8 cellular contexts compared by ENCODE assay signal in the genomic region with DNA sequence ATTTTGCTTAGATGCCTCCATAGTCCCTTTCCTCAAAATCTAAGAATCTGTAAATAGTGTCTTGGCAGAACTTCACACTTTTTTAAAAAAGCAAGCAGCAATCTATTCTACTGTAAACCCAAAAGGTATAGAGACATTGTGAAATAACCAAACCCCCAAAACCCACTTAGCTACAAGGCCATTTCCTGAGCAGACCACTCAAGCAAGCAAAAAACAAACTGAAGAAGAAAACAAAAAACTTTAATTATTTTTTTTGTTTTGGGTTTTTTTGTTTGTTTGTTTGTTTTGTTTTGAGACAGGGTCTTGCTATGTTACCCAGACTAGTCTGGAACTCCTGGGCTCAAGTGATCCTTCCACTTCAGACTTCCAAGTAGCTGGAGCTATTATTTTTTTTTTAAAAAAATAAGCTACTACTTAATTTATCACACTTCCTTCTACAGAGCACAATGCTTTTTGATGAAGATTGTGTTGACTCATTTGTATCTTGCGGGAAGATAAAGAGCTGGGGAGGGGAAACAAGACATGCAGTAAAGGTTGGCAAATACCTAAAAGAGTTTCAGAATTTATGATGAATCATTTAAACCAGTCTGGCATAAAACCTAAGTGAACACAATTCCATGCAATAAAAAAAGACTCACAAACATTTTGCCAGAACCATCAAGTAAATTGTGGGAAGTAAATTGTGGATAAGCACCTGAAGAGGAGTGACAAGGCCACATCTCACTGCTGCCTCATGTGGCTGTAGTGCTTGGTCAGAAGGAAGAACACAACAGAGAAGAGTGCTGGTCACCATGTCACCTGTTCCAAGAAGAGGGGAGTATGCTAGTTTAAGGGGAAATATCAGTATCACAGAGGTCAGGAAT. TPM values are rescaled to one million over a fixed set of nuclear protein-coding genes. Genes with fewer than 3 reads are reported as not detected.
DNase-seq lines count a peak whose midpoint lies in the region; ATAC-seq and TF ChIP-seq lines count a peak whose summit lies in the region.

No MANE protein-coding gene starts in this region.

- H3K4me1 ChIP-seq in testis = no peaks in the 10 kb centered on the region

- no peak for TF ChIP-seq CTCF in CD4-positive, alpha-beta T cell (IDR thresholded peaks at IDR 0.05)
- TF ChIP-seq CTCF in cardiac fibroblast (IDR thresholded peaks at IDR 0.05; ENCODE audit: low read depth, low read length) (peak; percentile 48), testis (IDR thresholded peaks at IDR 0.05) (no peak)

- intact Hi-C loops in CD4-positive, alpha-beta T cell (cut with DNase I, micrococcal nuclease) = loop anchor here (5.0 to 10.0 kb wide), 3 partner anchors 58 to 459 kb away; no protein-coding TSS in a partner anchor
- intact Hi-C loops in testis (cut with DNase I; ENCODE audit: low total_unique reads) = no loop called here

- WGBS in testis, 2 donors = 72 to 88% methylated on average over 1 of the region's 1 CpG

- TF ChIP-seq POLR2A in testis (IDR thresholded peaks at IDR 0.05) = no peak

- H3K9me3 ChIP-seq in CD4-positive, alpha-beta T cell (ENCODE audit: control insufficient read depth, low read length) = no peaks in the 10 kb centered on the region
- no peaks in the 10 kb centered on the region for H3K9me3 ChIP-seq in testis

- H3K27me3 ChIP-seq in CD4-positive, alpha-beta T cell (ENCODE audit: control insufficient read depth, insufficient read depth, low read length) = no peaks in the 10 kb centered on the region
- H3K27me3 ChIP-seq in testis = no peaks in the 10 kb centered on the region

- H3K36me3 Mint-ChIP-seq in CD4-positive, alpha-beta T cell (ENCODE audit: low read depth) = peaks cover 6% of the 10 kb centered on the region

- peak overlapping the region; percentile 67 for H3K27ac Mint-ChIP-seq in CD4-positive, alpha-beta T cell

- H3K4me3 Mint-ChIP-seq in CD4-positive, alpha-beta T cell = no peak overlapping the region

- H3K27me3 Mint-ChIP-seq in CD4-positive, alpha-beta T cell = no peaks in the 10 kb centered on the region

- DNase-seq in CD4-positive, alpha-beta T cell = no peak
- DNase-seq in NOMO-1 treated with dmso at 0.1 percent for 144 hours (lab: John Stamatoyannopoulos, UW; ENCODE audit: unreplicated experiment) = peak; percentile 30
- DNase-seq in cardiac fibroblast (ENCODE audit: low read depth in 2 of 2) = peak; percentile 49 to 51
- peak; percentile 17 for DNase-seq in testis
- no peak for DNase-seq in activated effector memory CD4-positive, alpha-beta T cell treated with anti-CD3 and anti-CD28 coated beads, Interleukin-2, amount 50 U/mL, for 16 hours
- DNase-seq in COLO668 (lab: John Stamatoyannopoulos, UW; ENCODE audit: unreplicated experiment) = no peak

- no peak for ATAC-seq in CD4-positive, alpha-beta T cell (ENCODE audit: poor library complexity)
- ATAC-seq in GM21390 (IDR thresholded peaks at IDR 0.05; ENCODE audit: unreplicated experiment) = peak; percentile 24
- ATAC-seq in HG02642 (IDR thresholded peaks at IDR 0.05; ENCODE audit: poor library complexity, unreplicated experiment) = no peak

- POLR2A ChIA-PET in CD4-positive, alpha-beta T cell (lab: Charles Lee) = interaction anchor here (0.7 to 1.3 kb wide), 3 partner anchors 30 to 65 kb away, joined by 3 to 10 read pairs (median 3); partner anchors contain the start of gene AP4B1

- no peaks in the 10 kb centered on the region for H3K9me3 Mint-ChIP-seq in CD4-positive, alpha-beta T cell

- H3K4me3 ChIP-seq in cardiac fibroblast (replicated peaks in 1 of 2; ENCODE audit: low read depth in 2 of 2, low read length in 2 of 2) = no peak overlapping the region
- no peak overlapping the region for H3K4me3 ChIP-seq in testis

- peaks cover 66% of the 10 kb centered on the region for H3K4me1 Mint-ChIP-seq in CD4-positive, alpha-beta T cell (ENCODE audit: low read depth)

- no peak overlapping the region for H3K27ac ChIP-seq in CD4-positive, alpha-beta T cell (ENCODE audit: low read depth, low read length)
- H3K27ac ChIP-seq in testis = no peak overlapping the region

- CTCF ChIA-PET in CD4-positive, alpha-beta T cell (lab: Charles Lee) = interaction anchor here (0.5 to 1.1 kb wide), 3 partner anchors 17 to 38 kb away, joined by 3 to 5 read pairs (median 4); partner anchors contain the start of genes AP4B1 and DCLRE1B

- H3K36me3 ChIP-seq in testis (ENCODE audit: low read depth, missing control alignments) = no peaks in the 10 kb centered on the region

RNA-seq across cellular contexts. Expression of gene PTPN22, which starts 2.7 kb away (rescaled TPM):
- 10 to 100 TPM; 28.3 to 30.2 TPM for total RNA-seq in CD4-positive, alpha-beta T cell
- total RNA-seq in testis = 1 to 10 TPM in 1 of 2 donors, under 1 TPM in 1; 0.39 to 1.4 TPM
- 1.6 TPM for polyA plus RNA-seq in testis (ENCODE audit: insufficient read depth, low read depth, low replicate concordance)

RNA-seq across cellular contexts. Expression of gene BCL2L15, which starts 13.1 kb away (rescaled TPM):
- total RNA-seq in CD4-positive, alpha-beta T cell = 1 to 10 TPM; 1.2 to 1.5 TPM
- under 1 TPM; 0.68 to 0.87 TPM for total RNA-seq in testis
- polyA plus RNA-seq in testis (ENCODE audit: insufficient read depth, low read depth, low replicate concordance) = 2.3 TPM

RNA-seq across cellular contexts. Expression of gene AP4B1, which starts 30.4 kb away (rescaled TPM):
- total RNA-seq in CD4-positive, alpha-beta T cell = 10 to 100 TPM; 44.1 to 48.0 TPM
- total RNA-seq in testis = 10 to 100 TPM; 23.4 to 49.6 TPM
- polyA plus RNA-seq in testis (ENCODE audit: insufficient read depth, low read depth, low replicate concordance) = 28.2 TPM

RNA-seq across cellular contexts. Expression of gene DCLRE1B, which starts 30.9 kb away (rescaled TPM):
- total RNA-seq in CD4-positive, alpha-beta T cell = 1 to 10 TPM; 6.4 to 6.8 TPM
- total RNA-seq in testis = 1 to 10 TPM; 7.7 to 8.3 TPM
- 6.7 TPM for polyA plus RNA-seq in testis (ENCODE audit: insufficient read depth, low read depth, low replicate concordance)

RNA-seq across cellular contexts. Expression of gene HIPK1, which starts 54.9 kb away (rescaled TPM):
- 100 to 1,000 TPM; 245 to 251 TPM for total RNA-seq in CD4-positive, alpha-beta T cell
- total RNA-seq in testis = 100 to 1,000 TPM; 102 to 128 TPM
- polyA plus RNA-seq in testis (ENCODE audit: insufficient read depth, low read depth, low replicate concordance) = 116 TPM

Comparison
In these comparisons a context has a peak if more than half of its experiments do, and no peak if none do; other contexts are left out.
1. DNase-seq: peak in NOMO-1 treated with dmso at 0.1 percent for 144 hours (single experiment), cardiac fibroblast (2 of 2) and testis (single experiment); none in CD4-positive, alpha-beta T cell (0 of 10), activated effector memory CD4-positive, alpha-beta T cell treated with anti-CD3 and anti-CD28 coated beads, Interleukin-2, amount 50 U/mL, for 16 hours (single experiment) and COLO668 (single experiment).
2. RNA of gene PTPN22, which starts 2.7 kb away (total RNA-seq): 28.3 to 30.2 TPM in CD4-positive, alpha-beta T cell; 0.39 to 1.4 TPM in testis; every median in the first group is over 10 times any median in the second.